Comparison of ENCODE assay signal across 1 cellular context in genomic region chr10:72291019-72291532, GRCh38.
TF ChIP-seq lines count a peak whose summit lies in the region.

No MANE protein-coding gene starts in this region.

TF ChIP-seq in K562, 482 proteins besides CTCF, POLR2A, EP300 and RAD21 (continued from another document and continues in another):
- TF ChIP-seq CHD7 (IDR thresholded peaks at IDR 0.05; ENCODE audit: low read depth, low read length) (no peak), BRD9 (IDR thresholded peaks at IDR 0.05; ENCODE audit: low read depth, partially characterized antibody) (peak; percentile 22), ZNF449 (CRISPR knock-in tag; IDR thresholded peaks at IDR 0.05) (peak; percentile 66; the same call in 1 of the 2 replicates), FOSL1 (tag; conservative IDR thresholded peaks at IDR 0.05) (peak; percentile 53; the same call in 1 of the 2 replicates), TCF3 (CRISPR knock-in tag; IDR thresholded peaks at IDR 0.05) (peak; percentile 17; the same call in 1 of the 2 replicates), PKNOX1 (IDR thresholded peaks at IDR 0.05) (no peak), HNRNPLL (IDR thresholded peaks at IDR 0.05; ENCODE audit: low read depth, low read length, poor library complexity, severe bottlenecking) (no peak), RNF219 (CRISPR knock-in tag; IDR thresholded peaks at IDR 0.05) (no peak), VEZF1 (CRISPR knock-in tag; IDR thresholded peaks at IDR 0.05) (peak; percentile 70), MAFF (IDR thresholded peaks at IDR 0.05; ENCODE audit: low read length) (no peak), ZNF589 (CRISPR knock-in tag; IDR thresholded peaks at IDR 0.05; ENCODE audit: low read depth) (peak; percentile 77; the same call in 1 of the 2 replicates), KDM1A (IDR thresholded peaks at IDR 0.05) (peak; percentile 46 to 74; a peak in 3 of 4 replicates), BCOR (IDR thresholded peaks at IDR 0.05) (peak; percentile 93), FOXA3 (CRISPR knock-in tag; conservative IDR thresholded peaks at IDR 0.05 in 1 of 2, IDR thresholded peaks at IDR 0.05 in 1 of 2) (0 out of 4 replicates have a peak, but pooled peaks of 1 of the 2 experiments have one; percentile 14), BRCA1 (IDR thresholded peaks at IDR 0.05) (no peak), BRCA1 (CRISPR knock-in tag; IDR thresholded peaks at IDR 0.05) (no peak), HEY1 (CRISPR knock-in tag; IDR thresholded peaks at IDR 0.05; ENCODE audit: borderline replicate concordance) (0 out of 2 replicates have a peak, but pooled peaks have one; percentile 19), ZFX (CRISPR knock-in tag; IDR thresholded peaks at IDR 0.05) (peak; percentile 69; the same call in 1 of the 2 replicates), NCOR1 (IDR thresholded peaks at IDR 0.05) (no peak), ESRRB (CRISPR knock-in tag; IDR thresholded peaks at IDR 0.05; ENCODE audit: borderline replicate concordance) (no peak), NR2C1 (IDR thresholded peaks at IDR 0.05) (no peak), NR2C1 (tag; IDR thresholded peaks at IDR 0.05) (no peak), RBBP5 (IDR thresholded peaks at IDR 0.05; ENCODE audit: borderline replicate concordance, insufficient read depth, low read length, poor library complexity, severe bottlenecking) (peak; percentile 54), E2F5 (CRISPR knock-in tag; IDR thresholded peaks at IDR 0.05) (no peak), PBX2 (CRISPR knock-in tag; IDR thresholded peaks at IDR 0.05; ENCODE audit: low read depth) (no peak), PBX2 (tag; conservative IDR thresholded peaks at IDR 0.05; ENCODE audit: low read depth) (no peak), IFI16 (CRISPR knock-in tag; IDR thresholded peaks at IDR 0.05) (no peak), CEBPZ (IDR thresholded peaks at IDR 0.05; ENCODE audit: borderline replicate concordance, low read depth, low read length) (no peak), SMC3 (conservative IDR thresholded peaks at IDR 0.05; ENCODE audit: insufficient read depth, low read depth, low read length) (no peak), HDAC2 (IDR thresholded peaks at IDR 0.05) (peak; percentile 91; the same call in 1 of the 2 replicates), POLR2AphosphoS5 (IDR thresholded peaks at IDR 0.05; ENCODE audit: control insufficient read depth, insufficient read depth, low read depth, low read length) (no peak)
